Comparison of ENCODE assay signal across 20 cellular contexts in genomic region chr17:38344127-38344745, GRCh38. TPM values are rescaled to one million over a fixed set of nuclear protein-coding genes. Genes with fewer than 3 reads are reported as not detected.
A peak's percentile ranks its signal among the peaks of the same experiment; 100 is the strongest.
DNase-seq lines count a peak whose midpoint lies in the region; ATAC-seq, FAIRE-seq and TF ChIP-seq lines count a peak whose summit lies in the region.
"Had no signal": no experiment of that assay in that cellular context is flagged by ENCODE, and none has a peak within 500 bp of the region (broad histone marks: within the 10 kb centered on the region; RNA-seq: fewer than 3 reads in every experiment).

No MANE protein-coding gene starts in this region.

- H3K23ac ChIP-seq in H9 (ENCODE audit: insufficient read length, low read depth, low read length) (no peak overlapping the region), H1 (ENCODE audit: insufficient read length) (no peak overlapping the region)

- no peak for TF ChIP-seq EP300 in H1 (IDR thresholded peaks at IDR 0.05; ENCODE audit: borderline replicate concordance in 1 of 2, low read depth in 2 of 2, low read length in 2 of 2)

- peaks cover 3% of the 10 kb centered on the region; the same call in 1 of the 2 replicates for H3K27me3 Mint-ChIP-seq in H9 (ENCODE audit: low read depth)

- POLR2A ChIA-PET in H1 (lab: Charles Lee; ENCODE audit: partially characterized antibody) = interaction anchor here (0.7 to 1.7 kb wide), 7 partner anchors 8 to 74 kb away, joined by 3 to 5 read pairs (median 3); no protein-coding TSS in a partner anchor

- H2BK20ac ChIP-seq in H9 (ENCODE audit: low read depth, low read length, poor library complexity, severe bottlenecking) (no peak overlapping the region), H1 (ENCODE audit: low read length) (0 out of 2 replicates have a peak overlapping the region, but pooled peaks have one; percentile 15)

- no peak overlapping the region for H3T11ph ChIP-seq in H9 (ENCODE audit: low read length)

- H3K27me3 ChIP-seq in BLaER1 = no peaks in the 10 kb centered on the region
- H3K27me3 ChIP-seq in H9 (ENCODE audit: insufficient read depth, low read length) = no peaks in the 10 kb centered on the region; the same call in 1 of the 2 replicates
- H3K27me3 ChIP-seq in H1 (replicated peaks in 1 of 4; ENCODE audit: control insufficient read depth in 3 of 4, extremely low read depth in 1 of 4, insufficient read depth in 3 of 4, low read length in 3 of 4) = no peaks in the 10 kb centered on the region
- H3K27me3 ChIP-seq: MG63 had no signal

- H3K4me1 ChIP-seq in BLaER1 = peaks cover 33% of the 10 kb centered on the region
- peaks cover 6% of the 10 kb centered on the region; the same call in 1 of the 2 replicates for H3K4me1 ChIP-seq in H9 (ENCODE audit: insufficient read depth, low read length)
- peaks cover 0 to 9% (median 3%) of the 10 kb centered on the region in 4 experiments; a peak in 3 of 7 replicates for H3K4me1 ChIP-seq in H1 (replicated peaks in 1 of 4; ENCODE audit: control insufficient read depth in 3 of 4, insufficient read depth in 4 of 4, low read length in 3 of 4)

- no peak overlapping the region for H3K18ac ChIP-seq in H9 (ENCODE audit: insufficient read length, low read depth, low read length)
- no peak overlapping the region for H3K18ac ChIP-seq in H1 (ENCODE audit: extremely low read depth, low read length)

- H4K91ac ChIP-seq in H9 (ENCODE audit: insufficient read length, low read depth, low read length) (no peak overlapping the region), H1 (replicated peaks; ENCODE audit: insufficient read length, low read length) (no peak overlapping the region)

- H3K36me3 Mint-ChIP-seq in H9 (ENCODE audit: insufficient read depth in 1 of 3, low read depth in 3 of 3) = no peaks in the 10 kb centered on the region

- H3K79me1 ChIP-seq in H9 (ENCODE audit: insufficient read depth, low read depth, low read length, poor library complexity, severe bottlenecking) (no peaks in the 10 kb centered on the region), H1 (ENCODE audit: low read depth, low read length) (no peaks in the 10 kb centered on the region)

- WGBS in H9 (ENCODE audit: extremely low coverage, insufficient read length, low lambda C conversion rate) = no CpG with 5 or more reads among the region's 6 CpGs
- 85% methylated on average over 6 of the region's 6 CpGs; no CpG with 5 or more reads in 1 of the 2 experiments for WGBS in H1 (ENCODE audit: extremely low coverage in 1 of 2, insufficient coverage in 1 of 2, insufficient read length in 1 of 2, insufficient replicate concordance in 2 of 2, low coverage in 1 of 2, low lambda C conversion rate in 2 of 2, missing lambda C conversion rate in 1 of 2), 2 experiments

- H4K5ac ChIP-seq in H9 (ENCODE audit: insufficient read length, low read depth, low read length) = no peak overlapping the region
- H4K5ac ChIP-seq in H1 (ENCODE audit: insufficient read length, low read depth, low read length) = no peak overlapping the region

- no peak overlapping the region; a peak in 1 of 5 replicates for H3K4me3 Mint-ChIP-seq in H9
- H3K4me3 Mint-ChIP-seq: T-helper 17 cell had no signal

- no peaks in the 10 kb centered on the region for H3K9me3 Mint-ChIP-seq in H9

- H3K4me2 ChIP-seq in BLaER1 (peak overlapping the region; percentile 59), H9 (ENCODE audit: insufficient read depth, insufficient read length, low read length) (no peak overlapping the region), H1 (ENCODE audit: insufficient read depth in 1 of 2, low read depth in 2 of 2, low read length in 2 of 2) (no peak overlapping the region)

- no peak for TF ChIP-seq RAD21 in H1 (IDR thresholded peaks at IDR 0.05 in 1 of 2, conservative IDR thresholded peaks at IDR 0.05 in 1 of 2; ENCODE audit: low read depth in 2 of 2, low read length in 2 of 2)

- no peak overlapping the region for H3K27ac ChIP-seq in BLaER1
- H3K27ac ChIP-seq in H9 (ENCODE audit: insufficient read length, low read depth, low read length) = no peak overlapping the region
- no peak overlapping the region for H3K27ac ChIP-seq in H1 (ENCODE audit: low read depth, low read length)
- H3K27ac ChIP-seq: GM23248 had no signal

- no peak overlapping the region for H2AK5ac ChIP-seq in H9 (ENCODE audit: insufficient read length, low read length)
- H2AK5ac ChIP-seq in H1 (ENCODE audit: low read depth, low read length) = no peak overlapping the region

- H3K23me2 ChIP-seq in H9 (ENCODE audit: insufficient read length, low read depth, low read length, poor library complexity, severe bottlenecking) (no peaks in the 10 kb centered on the region), H1 (ENCODE audit: low read depth, low read length) (no peaks in the 10 kb centered on the region)

- no peak for FAIRE-seq in H1 (lab: Jason Lieb, UNC)

- DNase-seq in H9 (peak; percentile 29), NCI-H2227 (lab: John Stamatoyannopoulos, UW; ENCODE audit: unreplicated experiment) (peak; percentile 78), H1 (ENCODE audit: low read depth in 1 of 2, low spot score in 2 of 2) (no peak), GF-D8 (lab: John Stamatoyannopoulos, UW) (no peak)
- DNase-seq: Calu3, DMS53, GM23248, Karpas-422, MG63, NCI-H1105 treated with DMSO at 0.1 percent for 48 hours, NCI-H2029, NCI-H345, NCI-H526 treated with DMSO at 0.1 percent for 48 hours, OCI-M1, SIG-M5, T-helper 17 cell had no signal

- H2BK12ac ChIP-seq in H9 (ENCODE audit: insufficient read length, low read depth, low read length) (no peak overlapping the region), H1 (ENCODE audit: low read depth, low read length) (no peak overlapping the region)

- H3K4me3 ChIP-seq in BLaER1 (no peak overlapping the region), H1 (ENCODE audit: extremely low read depth in 1 of 4, insufficient read depth in 2 of 4, low read depth in 3 of 4, low read length in 4 of 4) (no peak overlapping the region)
- H3K4me3 ChIP-seq: GM23248, MG63 had no signal

- no peaks in the 10 kb centered on the region for H4K20me1 ChIP-seq in BLaER1
- peaks cover 3% of the 10 kb centered on the region for H4K20me1 ChIP-seq in H9 (ENCODE audit: control insufficient read depth, insufficient read depth, insufficient read length)
- no peaks in the 10 kb centered on the region for H4K20me1 ChIP-seq in H1 (replicated peaks in 1 of 2; ENCODE audit: control insufficient read depth in 1 of 2, insufficient read depth in 2 of 2, low read length in 2 of 2)

- ATAC-seq in HG03097 (IDR thresholded peaks at IDR 0.05; ENCODE audit: low FRiP score, unreplicated experiment) (no peak), HG03469 (IDR thresholded peaks at IDR 0.05; ENCODE audit: unreplicated experiment) (no peak)
- ATAC-seq: T-helper 17 cell had no signal

- TF ChIP-seq POLR2A in H1 (IDR thresholded peaks at IDR 0.05; ENCODE audit: control extremely low read depth in 1 of 2, low read depth in 2 of 2, low read length in 2 of 2) = no peak

- no peak overlapping the region for H2BK15ac ChIP-seq in H9 (ENCODE audit: low read depth, low read length)
- H2BK15ac ChIP-seq in H1 (ENCODE audit: low read length) = no peak overlapping the region

- CTCF ChIA-PET in H1 (lab: Charles Lee; ENCODE audit: partially characterized antibody) = interaction anchor here (0.9 to 25.7 kb wide), 7 partner anchors 8 to 99 kb away, joined by 3 to 400 read pairs (median 3); partner anchors contain the start of gene ARHGAP23

- H2AFZ ChIP-seq in H9 (ENCODE audit: low read length) = no peak overlapping the region
- H2AFZ ChIP-seq in H1 (ENCODE audit: low read length) = no peak overlapping the region
- H2AFZ ChIP-seq: GM23248 had no signal

- no peak overlapping the region; a peak in 1 of 7 replicates for H3K27ac Mint-ChIP-seq in H9
- H3K27ac Mint-ChIP-seq: T-helper 17 cell had no signal

- no peak overlapping the region for H3K14ac ChIP-seq in H9 (ENCODE audit: insufficient read depth, low read length)
- no peak overlapping the region for H3K14ac ChIP-seq in H1 (ENCODE audit: insufficient read length)

- peaks cover 18 to 20% of the 10 kb centered on the region in 2 experiments for H3K4me1 Mint-ChIP-seq in H9

- no peak for TF ChIP-seq CTCF in H9 (conservative IDR thresholded peaks at IDR 0.05)
- TF ChIP-seq CTCF in H1 (IDR thresholded peaks at IDR 0.05; ENCODE audit: control extremely low read depth in 1 of 3, insufficient read depth in 1 of 3, low read depth in 1 of 3, low read length in 3 of 3) = no peak

- H3K9ac ChIP-seq in BLaER1 = no peak overlapping the region
- H3K9ac ChIP-seq in H9 (ENCODE audit: extremely low read depth, insufficient read length, low read length) = no peak overlapping the region
- no peak overlapping the region for H3K9ac ChIP-seq in H1 (replicated peaks in 1 of 4; ENCODE audit: extremely low read depth in 1 of 4, low read depth in 3 of 4, low read length in 3 of 4)
- H3K9ac ChIP-seq: GM23248 had no signal

- H3K36me3 ChIP-seq in BLaER1 = no peaks in the 10 kb centered on the region
- H3K36me3 ChIP-seq in H1 (ENCODE audit: control insufficient read depth in 2 of 4, insufficient read depth in 4 of 4, low read length in 3 of 4) = no peaks in the 10 kb centered on the region
- H3K36me3 ChIP-seq: MG63 had no signal

- H3K9me3 ChIP-seq in BLaER1 (no peaks in the 10 kb centered on the region), H9 (ENCODE audit: control insufficient read depth, low read depth, low read length) (no peaks in the 10 kb centered on the region), H1 (ENCODE audit: insufficient read depth in 2 of 2, low read depth in 1 of 2, low read length in 1 of 2) (no peaks in the 10 kb centered on the region)
- H3K9me3 ChIP-seq: MG63 had no signal

- H3K4ac ChIP-seq in H9 (ENCODE audit: low read depth, low read length) (no peak overlapping the region), H1 (replicated peaks; ENCODE audit: insufficient read length, low read depth, low read length) (no peak overlapping the region)

- H3K56ac ChIP-seq in H9 (ENCODE audit: insufficient read length, low read depth, low read length) (no peak overlapping the region), H1 (replicated peaks; ENCODE audit: insufficient read length, low read depth, low read length) (no peak overlapping the region)

- no peak overlapping the region for H2BK5ac ChIP-seq in H9 (ENCODE audit: insufficient read length, low read length)
- no peak overlapping the region for H2BK5ac ChIP-seq in H1 (ENCODE audit: low read depth, low read length)

- no peak overlapping the region for H2BK120ac ChIP-seq in H9 (ENCODE audit: low read depth, low read length, poor library complexity, severe bottlenecking)
- H2BK120ac ChIP-seq in H1 (replicated peaks; ENCODE audit: low read depth, low read length) = no peak overlapping the region

- no peaks in the 10 kb centered on the region for H3K79me2 ChIP-seq in H9 (ENCODE audit: insufficient read depth, low read length)
- H3K79me2 ChIP-seq in H1 (ENCODE audit: control insufficient read depth in 1 of 2, insufficient read depth in 2 of 2, low read length in 2 of 2) = no peaks in the 10 kb centered on the region

- H4K8ac ChIP-seq in H9 (replicated peaks; ENCODE audit: insufficient read length, low read depth, low read length) (no peak overlapping the region), H1 (ENCODE audit: extremely low read depth, insufficient read depth, low read length) (no peak overlapping the region)

RNA-seq across cellular contexts. Expression of gene GPR179, which starts 0.5 kb away (rescaled TPM):
- not detected in 2 replicates for total RNA-seq in H9 (2021)
- 0.07 and 0.13 TPM in 2 replicates for total RNA-seq in H1 (2021; fragmentation: NEBNext Ultra II Directional; extraction: Animal tissue kit (Norgen Biotek cat#: 25700))
- 0.02 and 0.03 TPM in 2 replicates for polyA plus RNA-seq in H1 (2011; rRNA removed)
- 0.01 TPM for polyA plus RNA-seq in H1 (2011; cell fraction: cytosol; rRNA removed)
- polyA plus RNA-seq in H1 (2011; cell fraction: nucleus; rRNA removed) = 0.19 TPM
- polyA plus RNA-seq in H1 (2012, experiment 1 of 2) = 0.04 to 0.07 TPM (median 0.05 TPM) in 4 replicates
- polyA plus RNA-seq in H1 (2012, experiment 2 of 2) = not detected
- polyA plus RNA-seq in H1 (2013, experiment 1 of 2) = 0.02 TPM
- 0.02 TPM for polyA plus RNA-seq in H1 (2013, experiment 2 of 2)
- polyA minus RNA-seq in H1 (2011; rRNA and poly(A)+ RNA removed) = 0.02 and 0.09 TPM in 2 replicates
- polyA minus RNA-seq in H1 (2011; cell fraction: cytosol; rRNA and poly(A)+ RNA removed) = not detected
- not detected for polyA minus RNA-seq in H1 (2011; cell fraction: nucleus; rRNA and poly(A)+ RNA removed)
- total RNA-seq: GM23248, RPMI7951, T-helper 17 cell had no signal
- polyA plus RNA-seq: GM23248 had no signal

RNA-seq across cellular contexts. Expression of gene SOCS7, which starts 7.4 kb away (rescaled TPM):
- total RNA-seq in H9 (2021) = 28.7 and 31.0 TPM in 2 replicates
- total RNA-seq in H1 (2021; fragmentation: NEBNext Ultra II Directional; extraction: Animal tissue kit (Norgen Biotek cat#: 25700)) = 26.9 and 28.2 TPM in 2 replicates
- 12.8 and 13.5 TPM in 2 replicates for polyA plus RNA-seq in H1 (2011; rRNA removed)
- polyA plus RNA-seq in H1 (2011; cell fraction: cytosol; rRNA removed) = 13.7 TPM
- 17.6 TPM for polyA plus RNA-seq in H1 (2011; cell fraction: nucleus; rRNA removed)
- polyA plus RNA-seq in H1 (2012, experiment 1 of 2) = 14.6 to 20.9 TPM (median 19.2 TPM) in 4 replicates
- polyA plus RNA-seq in H1 (2012, experiment 2 of 2) = 6.9 TPM
- polyA plus RNA-seq in H1 (2013, experiment 1 of 2) = 9.7 TPM
- 10.4 TPM for polyA plus RNA-seq in H1 (2013, experiment 2 of 2)
- polyA minus RNA-seq in H1 (2011; rRNA and poly(A)+ RNA removed) = 36.2 and 39.2 TPM in 2 replicates
- 15.3 TPM for polyA minus RNA-seq in H1 (2011; cell fraction: cytosol; rRNA and poly(A)+ RNA removed)
- polyA minus RNA-seq in H1 (2011; cell fraction: nucleus; rRNA and poly(A)+ RNA removed) = 18.1 TPM

RNA-seq across cellular contexts. Expression of gene MRPL45, which starts 47.3 kb away (rescaled TPM):
- 57.7 and 59.9 TPM in 2 replicates for total RNA-seq in H9 (2021)
- 70.1 and 71.7 TPM in 2 replicates for total RNA-seq in H1 (2021; fragmentation: NEBNext Ultra II Directional; extraction: Animal tissue kit (Norgen Biotek cat#: 25700))
- 47.6 and 65.6 TPM in 2 replicates for polyA plus RNA-seq in H1 (2011; rRNA removed)
- 77.9 TPM for polyA plus RNA-seq in H1 (2011; cell fraction: cytosol; rRNA removed)
- polyA plus RNA-seq in H1 (2011; cell fraction: nucleus; rRNA removed) = 50.2 TPM
- polyA plus RNA-seq in H1 (2012, experiment 1 of 2) = 59.8 to 79.6 TPM (median 62.9 TPM) in 4 replicates
- polyA plus RNA-seq in H1 (2012, experiment 2 of 2) = 28.4 TPM
- polyA plus RNA-seq in H1 (2013, experiment 1 of 2) = 70.2 TPM
- 69.7 TPM for polyA plus RNA-seq in H1 (2013, experiment 2 of 2)
- 72.6 and 101 TPM in 2 replicates for polyA minus RNA-seq in H1 (2011; rRNA and poly(A)+ RNA removed)
- polyA minus RNA-seq in H1 (2011; cell fraction: cytosol; rRNA and poly(A)+ RNA removed) = 26.2 TPM
- polyA minus RNA-seq in H1 (2011; cell fraction: nucleus; rRNA and poly(A)+ RNA removed) = 31.4 TPM

Comparison
In these comparisons a context has a peak if more than half of its experiments do, and no peak if none do; other contexts are left out.
1. DNase-seq: peak in H9 (single experiment) and NCI-H2227 (single experiment); none in H1 (0 of 2) and GF-D8 (single experiment).